Comparison of ENCODE assay signal across 8 cellular contexts in the genomic region with DNA sequence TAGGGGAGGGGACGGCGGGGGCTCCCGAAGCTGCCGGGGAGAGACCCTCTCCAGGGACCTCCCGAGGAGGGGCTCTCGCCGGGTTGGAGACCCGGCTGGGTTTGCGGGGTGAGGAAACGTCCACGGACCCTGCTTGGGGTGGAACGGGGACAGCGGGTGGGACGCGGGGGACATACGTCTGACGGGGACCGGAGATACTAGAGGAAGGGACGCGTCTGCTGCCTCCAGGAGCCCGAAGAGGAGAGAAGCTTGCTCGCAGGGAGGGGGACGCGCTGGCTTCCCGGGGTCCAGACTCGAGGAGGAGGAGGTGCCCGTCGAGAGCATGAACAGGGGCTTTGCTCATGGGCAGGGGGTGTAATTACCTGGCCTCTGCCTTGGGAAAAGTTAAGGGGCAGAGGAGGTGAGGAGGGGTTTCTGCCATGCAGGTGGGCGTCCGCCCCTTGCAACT. TPM values are rescaled to one million over a fixed set of nuclear protein-coding genes. Genes with fewer than 3 reads are reported as not detected.
DNase-seq lines count a peak whose midpoint lies in the region; ATAC-seq lines count a peak whose summit lies in the region.

No MANE protein-coding gene starts in this region.

- intact Hi-C loops in activated CD4-positive, alpha-beta T cell treated with anti-CD3 and anti-CD28 coated beads for 36 hours (cut with DNase I, micrococcal nuclease) = loop anchor here in 1 of 2 experiments (1.0 to 5.0 kb wide), 3 partner anchors 19 to 90 kb away; a partner anchor contains a TSS
- intact Hi-C loops in activated T-helper 2 cell treated with anti-CD3 and anti-CD28 coated beads, Interferon-gamma antibody, Interleukin-2, Interleukin-4, amounts not matched to agents 10 μg/mL and 5 μg/mL and 100 μg/mL, durations not matched to agents 14 hours and 24 hours and 36 hours (cut with micrococcal nuclease) = loop anchor here (2.0 kb wide), 1 partner anchor 14 kb away; no protein-coding TSS in a partner anchor

- H3K4me3 Mint-ChIP-seq in activated CD4-positive, alpha-beta T cell treated with anti-CD3 and anti-CD28 coated beads for 36 hours = peak overlapping the region; percentile 70
- H3K4me3 Mint-ChIP-seq in IgD-negative memory B cell = peak overlapping the region; percentile 86 to 95 (median 90)
- peak overlapping the region; percentile 87 for H3K4me3 Mint-ChIP-seq in activated T-helper 2 cell treated with anti-CD3 and anti-CD28 coated beads, Interferon-gamma antibody, Interleukin-2, Interleukin-4, amounts not matched to agents 10 μg/mL and 5 μg/mL and 100 μg/mL, durations not matched to agents 14 hours and 24 hours and 36 hours (ENCODE audit: low read depth)
- peak overlapping the region; percentile 90 for H3K4me3 Mint-ChIP-seq in stimulated activated naive B cell treated with anti-CD40 and anti-IgM and Interleukin-4, amounts not matched to agents 10 μg/mL and 1 μg/mL and 100 μg/mL, for 72 hours

- peak overlapping the region; percentile 100 for H3K9ac ChIP-seq in iPS-15b (ENCODE audit: low read depth, low read length)

- ATAC-seq in activated CD4-positive, alpha-beta T cell treated with anti-CD3 and anti-CD28 coated beads for 36 hours = peak; percentile 38
- peak; percentile 46 for ATAC-seq in stimulated activated naive B cell treated with anti-CD40 and anti-IgM and Interleukin-4, amounts not matched to agents 10 μg/mL and 1 μg/mL and 100 μg/mL, for 72 hours (replicated peaks)

- H3K36me3 Mint-ChIP-seq in activated CD4-positive, alpha-beta T cell treated with anti-CD3 and anti-CD28 coated beads for 36 hours (ENCODE audit: low read depth) = no peaks in the 10 kb centered on the region
- no peaks in the 10 kb centered on the region for H3K36me3 Mint-ChIP-seq in IgD-negative memory B cell
- no peaks in the 10 kb centered on the region for H3K36me3 Mint-ChIP-seq in activated T-helper 2 cell treated with anti-CD3 and anti-CD28 coated beads, Interferon-gamma antibody, Interleukin-2, Interleukin-4, amounts not matched to agents 10 μg/mL and 5 μg/mL and 100 μg/mL, durations not matched to agents 14 hours and 24 hours and 36 hours (ENCODE audit: low read depth)
- peaks cover 0 to 2% of the 10 kb centered on the region in 2 donors for H3K36me3 Mint-ChIP-seq in stimulated activated naive B cell treated with anti-CD40 and anti-IgM and Interleukin-4, amounts not matched to agents 10 μg/mL and 1 μg/mL and 100 μg/mL, for 72 hours

- POLR2A ChIA-PET in activated CD4-positive, alpha-beta T cell treated with anti-CD3 and anti-CD28 coated beads for 36 hours (lab: Charles Lee) = interaction anchor here (0.6 kb wide), 1 partner anchor 11 kb away, joined by 4 read pairs; no protein-coding TSS in a partner anchor

- H3K4me3 ChIP-seq in iPS-15b (ENCODE audit: low read depth, low read length) = peak overlapping the region; percentile 100

- H3K27me3 Mint-ChIP-seq in activated CD4-positive, alpha-beta T cell treated with anti-CD3 and anti-CD28 coated beads for 36 hours = peaks cover 7% of the 10 kb centered on the region
- peaks cover 2% of the 10 kb centered on the region for H3K27me3 Mint-ChIP-seq in IgD-negative memory B cell
- H3K27me3 Mint-ChIP-seq in activated T-helper 2 cell treated with anti-CD3 and anti-CD28 coated beads, Interferon-gamma antibody, Interleukin-2, Interleukin-4, amounts not matched to agents 10 μg/mL and 5 μg/mL and 100 μg/mL, durations not matched to agents 14 hours and 24 hours and 36 hours (ENCODE audit: low read depth) = peaks cover 8% of the 10 kb centered on the region
- H3K27me3 Mint-ChIP-seq in stimulated activated naive B cell treated with anti-CD40 and anti-IgM and Interleukin-4, amounts not matched to agents 10 μg/mL and 1 μg/mL and 100 μg/mL, for 72 hours = peaks cover 9 to 24% of the 10 kb centered on the region in 2 donors

- H3K36me3 ChIP-seq in iPS-15b (ENCODE audit: control insufficient read depth, insufficient read depth, low read length) = peaks cover 44% of the 10 kb centered on the region

- no peaks in the 10 kb centered on the region for H3K9me3 Mint-ChIP-seq in activated CD4-positive, alpha-beta T cell treated with anti-CD3 and anti-CD28 coated beads for 36 hours (ENCODE audit: low read depth)
- no peaks in the 10 kb centered on the region for H3K9me3 Mint-ChIP-seq in IgD-negative memory B cell
- H3K9me3 Mint-ChIP-seq in activated T-helper 2 cell treated with anti-CD3 and anti-CD28 coated beads, Interferon-gamma antibody, Interleukin-2, Interleukin-4, amounts not matched to agents 10 μg/mL and 5 μg/mL and 100 μg/mL, durations not matched to agents 14 hours and 24 hours and 36 hours = no peaks in the 10 kb centered on the region
- no peaks in the 10 kb centered on the region for H3K9me3 Mint-ChIP-seq in stimulated activated naive B cell treated with anti-CD40 and anti-IgM and Interleukin-4, amounts not matched to agents 10 μg/mL and 1 μg/mL and 100 μg/mL, for 72 hours

- DNase-seq in activated CD4-positive, alpha-beta T cell treated with anti-CD3 and anti-CD28 coated beads for 36 hours = peak; percentile 46
- no peak for DNase-seq in activated CD4-positive, alpha-beta T cell treated with anti-CD3 and anti-CD28 coated beads for 4 hours
- DNase-seq in activated T-helper 2 cell treated with anti-CD3 and anti-CD28 coated beads, Interferon-gamma antibody, Interleukin-2, Interleukin-4, amounts not matched to agents 10 μg/mL and 5 μg/mL and 100 μg/mL, durations not matched to agents 14 hours and 24 hours and 36 hours (ENCODE audit: low spot score) = no peak
- no peak for DNase-seq in stimulated activated naive B cell treated with anti-CD40 and anti-IgM and Interleukin-4, amounts not matched to agents 10 μg/mL and 1 μg/mL and 100 μg/mL, for 72 hours
- DNase-seq in GM19238 (ENCODE audit: insufficient read length, low spot score) = no peak
- no peak for DNase-seq in stimulated activated CD4-positive, alpha-beta T cell treated with anti-CD3 and anti-CD28 coated beads, Interleukin-4, amount 100 ng/mL, for 24 hours

- CTCF ChIA-PET in activated CD4-positive, alpha-beta T cell treated with anti-CD3 and anti-CD28 coated beads for 36 hours (lab: Charles Lee) = interaction anchor here (0.6 to 3.6 kb wide), 8 partner anchors 15 to 240 kb away, joined by 3 to 25 read pairs (median 4); a partner anchor contains a TSS

- peaks cover 10% of the 10 kb centered on the region for H3K4me1 Mint-ChIP-seq in activated CD4-positive, alpha-beta T cell treated with anti-CD3 and anti-CD28 coated beads for 36 hours
- peaks cover 7 to 10% (median 9%) of the 10 kb centered on the region in 3 donors for H3K4me1 Mint-ChIP-seq in IgD-negative memory B cell
- peaks cover 11% of the 10 kb centered on the region for H3K4me1 Mint-ChIP-seq in activated T-helper 2 cell treated with anti-CD3 and anti-CD28 coated beads, Interferon-gamma antibody, Interleukin-2, Interleukin-4, amounts not matched to agents 10 μg/mL and 5 μg/mL and 100 μg/mL, durations not matched to agents 14 hours and 24 hours and 36 hours (ENCODE audit: low read depth)
- peaks cover 14 to 29% of the 10 kb centered on the region in 2 donors for H3K4me1 Mint-ChIP-seq in stimulated activated naive B cell treated with anti-CD40 and anti-IgM and Interleukin-4, amounts not matched to agents 10 μg/mL and 1 μg/mL and 100 μg/mL, for 72 hours

- H3K27ac Mint-ChIP-seq in activated CD4-positive, alpha-beta T cell treated with anti-CD3 and anti-CD28 coated beads for 36 hours = peak overlapping the region; percentile 5
- no peak overlapping the region for H3K27ac Mint-ChIP-seq in IgD-negative memory B cell
- no peak overlapping the region for H3K27ac Mint-ChIP-seq in activated T-helper 2 cell treated with anti-CD3 and anti-CD28 coated beads, Interferon-gamma antibody, Interleukin-2, Interleukin-4, amounts not matched to agents 10 μg/mL and 5 μg/mL and 100 μg/mL, durations not matched to agents 14 hours and 24 hours and 36 hours
- H3K27ac Mint-ChIP-seq in stimulated activated naive B cell treated with anti-CD40 and anti-IgM and Interleukin-4, amounts not matched to agents 10 μg/mL and 1 μg/mL and 100 μg/mL, for 72 hours = peak overlapping the region; percentile 39

- no peaks in the 10 kb centered on the region for H3K9me3 ChIP-seq in iPS-15b (ENCODE audit: control insufficient read depth, insufficient read depth, low read length)

- H3K4me1 ChIP-seq in iPS-15b (ENCODE audit: control insufficient read depth, insufficient read depth, low read length) = peaks cover 13% of the 10 kb centered on the region

- H3K27me3 ChIP-seq in iPS-15b (ENCODE audit: control insufficient read depth, insufficient read depth, low read length) = no peaks in the 10 kb centered on the region

RNA-seq across cellular contexts. Expression of a gene that starts 0.6 kb away (rescaled TPM):
- 1 to 10 TPM; 1.4 to 1.6 TPM for total RNA-seq in activated CD4-positive, alpha-beta T cell treated with anti-CD3 and anti-CD28 coated beads for 36 hours
- polyA plus RNA-seq in IgD-negative memory B cell = not detected
- 2.8 and 3.4 TPM in 2 replicates for total RNA-seq in activated T-helper 2 cell treated with anti-CD3 and anti-CD28 coated beads, Interferon-gamma antibody, Interleukin-2, Interleukin-4, amounts not matched to agents 10 μg/mL and 5 μg/mL and 100 μg/mL, durations not matched to agents 14 hours and 24 hours and 36 hours

RNA-seq across cellular contexts. Expression of a gene that starts 19.5 kb away (rescaled TPM):
- 10 to 100 TPM; 35.9 to 38.8 TPM for total RNA-seq in activated CD4-positive, alpha-beta T cell treated with anti-CD3 and anti-CD28 coated beads for 36 hours
- polyA plus RNA-seq in IgD-negative memory B cell = 81.5 TPM
- 55.7 and 56.5 TPM in 2 replicates for total RNA-seq in activated T-helper 2 cell treated with anti-CD3 and anti-CD28 coated beads, Interferon-gamma antibody, Interleukin-2, Interleukin-4, amounts not matched to agents 10 μg/mL and 5 μg/mL and 100 μg/mL, durations not matched to agents 14 hours and 24 hours and 36 hours

RNA-seq across cellular contexts. Expression of a gene that starts 57.0 kb away (rescaled TPM):
- 100 to 1,000 TPM; 112 to 125 TPM for total RNA-seq in activated CD4-positive, alpha-beta T cell treated with anti-CD3 and anti-CD28 coated beads for 36 hours
- polyA plus RNA-seq in IgD-negative memory B cell = 65.3 TPM
- total RNA-seq in activated T-helper 2 cell treated with anti-CD3 and anti-CD28 coated beads, Interferon-gamma antibody, Interleukin-2, Interleukin-4, amounts not matched to agents 10 μg/mL and 5 μg/mL and 100 μg/mL, durations not matched to agents 14 hours and 24 hours and 36 hours = 143 and 149 TPM in 2 replicates

Comparison
In these comparisons a context has a peak if more than half of its experiments do, and no peak if none do; other contexts are left out.
1. H3K27ac Mint-ChIP-seq: peak in activated CD4-positive, alpha-beta T cell treated with anti-CD3 and anti-CD28 coated beads for 36 hours (single experiment) and stimulated activated naive B cell treated with anti-CD40 and anti-IgM and Interleukin-4, amounts not matched to agents 10 μg/mL and 1 μg/mL and 100 μg/mL, for 72 hours (single experiment); none in IgD-negative memory B cell (0 of 3) and activated T-helper 2 cell treated with anti-CD3 and anti-CD28 coated beads, Interferon-gamma antibody, Interleukin-2, Interleukin-4, amounts not matched to agents 10 μg/mL and 5 μg/mL and 100 μg/mL, durations not matched to agents 14 hours and 24 hours and 36 hours (single experiment).
2. Peak in every context shown above with its lines, with median percentiles within 50 percentile points of each other: H3K4me3 Mint-ChIP-seq.